8 cellular contexts compared by ENCODE assay signal in genomic region chr2:173355866-173356508, GRCh38. TPM values are rescaled to one million over a fixed set of nuclear protein-coding genes. Genes with fewer than 3 reads are reported as not detected.
DNase-seq lines count a peak whose midpoint lies in the region; ATAC-seq and TF ChIP-seq lines count a peak whose summit lies in the region.

No MANE protein-coding gene starts in this region.

- no peak for TF ChIP-seq CTCF in endodermal cell (conservative IDR thresholded peaks at IDR 0.05)

- H3K4me3 Mint-ChIP-seq in endodermal cell: peak overlapping the region; percentile 84

- ATAC-seq in GM18498 (IDR thresholded peaks at IDR 0.05; ENCODE audit: unreplicated experiment): peak; percentile 15
- ATAC-seq in HG02642 (IDR thresholded peaks at IDR 0.05; ENCODE audit: poor library complexity, unreplicated experiment): no peak
- ATAC-seq in GM19395 (IDR thresholded peaks at IDR 0.05; ENCODE audit: unreplicated experiment): no peak

- DNase-seq in MG63 (peak; percentile 65), endodermal cell (peak; percentile 51), renal cortical epithelial cell (ENCODE audit: low read depth) (peak; percentile 5), hypothalamus (lab: John Stamatoyannopoulos, UW) (no peak), KG1 (lab: John Stamatoyannopoulos, UW) (no peak)

- peak overlapping the region; percentile 12 for H3K9ac ChIP-seq in endodermal cell (ENCODE audit: extremely low read depth, low read length, poor library complexity, severe bottlenecking)

- H3K9me3 Mint-ChIP-seq in endodermal cell: peaks cover 13% of the 10 kb centered on the region

- peaks cover 29% of the 10 kb centered on the region for H3K36me3 Mint-ChIP-seq in endodermal cell (ENCODE audit: low read depth)

- H3K9me3 ChIP-seq in MG63: no peaks in the 10 kb centered on the region
- peaks cover 18% of the 10 kb centered on the region for H3K9me3 ChIP-seq in endodermal cell (ENCODE audit: control insufficient read depth, low read length)

- H3K4me1 Mint-ChIP-seq in endodermal cell: peaks cover 38% of the 10 kb centered on the region

- H3K27ac Mint-ChIP-seq in endodermal cell: peak overlapping the region; percentile 80

- H3K27me3 Mint-ChIP-seq in endodermal cell (ENCODE audit: insufficient read depth): no peaks in the 10 kb centered on the region

- 23 to 29% methylated on average over 14 to 16 of the region's 16 CpGs for WGBS in endodermal cell (ENCODE audit: insufficient coverage in 1 of 2, insufficient read length in 1 of 2), 2 experiments

- H3K36me3 ChIP-seq in MG63 (peaks cover 28% of the 10 kb centered on the region), endodermal cell (ENCODE audit: control insufficient read depth, insufficient read depth, low read length) (peaks cover 28% of the 10 kb centered on the region)

- H3K27me3 ChIP-seq in MG63 (no peaks in the 10 kb centered on the region), endodermal cell (ENCODE audit: control insufficient read depth, insufficient read depth, low read length, poor library complexity, severe bottlenecking) (no peaks in the 10 kb centered on the region)

- H3K4me3 ChIP-seq in MG63 (peak overlapping the region; percentile 77), endodermal cell (ENCODE audit: low read length) (peak overlapping the region; percentile 88)

- H3K4me1 ChIP-seq in endodermal cell (ENCODE audit: control insufficient read depth, insufficient read depth, low read length): peaks cover 13% of the 10 kb centered on the region

- H3K27ac ChIP-seq in endodermal cell (ENCODE audit: low read depth, low read length): no peak overlapping the region

RNA-seq across cellular contexts. Expression of gene CDCA7, which starts 1.3 kb away (rescaled TPM):
- 13.2 and 18.6 TPM in 2 replicates for total RNA-seq in MG63 (2014; rRNA removed; shearing (Covaris generic); ENCODE audit: low replicate concordance)
- total RNA-seq in endodermal cell (100 to 1,000 TPM in 1 of 2 donors, 10 to 100 TPM in 1; 73.0 to 101 TPM), renal cortical epithelial cell (3.2 and 9.6 TPM in 2 replicates)
- 61.8 TPM for polyA plus RNA-seq in endodermal cell (2013, experiment 1 of 2)
- polyA plus RNA-seq in endodermal cell (2013, experiment 2 of 2): 54.9 TPM

Comparison
In these comparisons a context has a peak if more than half of its experiments do, and no peak if none do; other contexts are left out.
1. DNase-seq: peak in MG63 (single experiment), endodermal cell (single experiment) and renal cortical epithelial cell (single experiment); none in hypothalamus (0 of 51) and KG1 (single experiment).